ENCODE assay signal across 8 cellular contexts in the genomic region with DNA sequence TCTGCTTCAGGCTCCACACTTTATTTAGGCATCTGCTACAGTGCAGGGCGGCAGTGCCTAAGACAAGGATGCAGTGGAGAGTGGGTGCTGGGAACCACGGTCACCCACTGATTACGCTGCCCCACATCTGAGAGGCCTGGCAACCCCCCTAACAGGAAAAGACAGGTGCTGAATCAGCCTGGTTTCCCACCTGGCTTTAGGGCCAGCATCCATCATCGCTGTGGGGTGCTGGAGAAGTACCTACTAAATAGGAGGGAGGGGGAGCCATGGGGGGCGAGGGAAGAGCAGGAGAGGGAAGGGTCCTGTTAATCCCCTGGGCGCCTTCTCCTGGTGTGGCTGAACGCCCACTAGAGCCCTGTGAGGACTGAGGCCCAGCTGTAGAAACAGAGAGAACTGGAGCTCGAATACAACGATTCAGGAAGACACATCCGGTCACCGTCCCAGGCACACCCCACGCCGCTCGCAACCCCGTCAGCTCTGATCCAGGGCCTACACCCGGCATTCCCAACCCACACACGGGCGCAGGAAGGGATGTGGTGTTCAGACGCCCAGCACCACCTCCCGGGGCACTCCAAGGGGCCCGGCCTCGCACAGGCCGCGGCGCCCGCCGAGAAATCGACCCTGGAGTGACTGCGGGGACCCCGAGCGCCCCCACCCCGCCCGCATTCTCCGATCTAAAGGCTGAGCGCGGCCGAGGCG. TPM values are rescaled to one million over a fixed set of nuclear protein-coding genes. Genes with fewer than 3 reads are reported as not detected.
DNase-seq lines count a peak whose midpoint lies in the region; ATAC-seq and TF ChIP-seq lines count a peak whose summit lies in the region.

No MANE protein-coding gene starts in this region.

- intact Hi-C loops in lower lobe of right lung (cut with DNase I): no loop called here

- H3K36me3 ChIP-seq in lower lobe of right lung: peaks cover 36% of the 10 kb centered on the region

- H3K9me3 ChIP-seq in lower lobe of right lung: no peaks in the 10 kb centered on the region

- no peaks in the 10 kb centered on the region for H3K27me3 ChIP-seq in lower lobe of right lung (ENCODE audit: low read depth)

- peaks cover 18% of the 10 kb centered on the region for H3K4me1 ChIP-seq in lower lobe of right lung

- DNase-seq in GM04504 (ENCODE audit: low read depth): peak; percentile 56
- peak; percentile 54 for DNase-seq in KBM-7
- peak; percentile 60 for DNase-seq in UCSD-AML1 (lab: John Stamatoyannopoulos, UW; ENCODE audit: unreplicated experiment)
- DNase-seq in dermis blood vessel endothelial cell: peak; percentile 68
- DNase-seq in lower lobe of right lung: peak; percentile 78
- DNase-seq in stimulated activated CD8-positive, alpha-beta memory T cell treated with anti-CD3 and anti-CD28 coated beads, Interleukin-2, amount 100 ng/mL, for 48 hours (ENCODE audit: low read depth in 2 of 2): peak; percentile 17 to 22
- DNase-seq in GM19238 (ENCODE audit: insufficient read length, low spot score): no peak

- in situ Hi-C loops in KBM-7 (cut with MboI; ENCODE audit: low pct_unique_long_range_greater_than_20kb, low sequenced_read_pairs): no loop called here

- H3K4me3 ChIP-seq in lower lobe of right lung: peak overlapping the region; percentile 81

- no peak for TF ChIP-seq CTCF in lower lobe of right lung (IDR thresholded peaks at IDR 0.05)

- peak overlapping the region; percentile 97 for H3K27ac ChIP-seq in lower lobe of right lung

- peak; percentile 20 for ATAC-seq in GM21737 (IDR thresholded peaks at IDR 0.05; ENCODE audit: unreplicated experiment)
- ATAC-seq in lower lobe of right lung: peak; percentile 67 to 73

RNA-seq across cellular contexts. Expression of a gene that starts 0.6 kb away (rescaled TPM):
- total RNA-seq in dermis blood vessel endothelial cell (77.3 and 107 TPM in 2 replicates), lower lobe of right lung (90.1 TPM)
